In genomic region chr7:157276091-157276561, GRCh38 we compare ENCODE assay signal across 19 cellular contexts.
DNase-seq lines count a peak whose midpoint lies in the region; ATAC-seq, FAIRE-seq and TF ChIP-seq lines count a peak whose summit lies in the region.
"Had no signal": no experiment of that assay in that cellular context is flagged by ENCODE, and none has a peak within 500 bp of the region (broad histone marks: within the 10 kb centered on the region; RNA-seq: fewer than 3 reads in every experiment).

No MANE protein-coding gene starts in this region.

- no peaks in the 10 kb centered on the region for H3K36me3 Mint-ChIP-seq in T-helper 17 cell (ENCODE audit: low read depth)
- H3K36me3 Mint-ChIP-seq: T-cell had no signal

- H3K9ac ChIP-seq in kidney (ENCODE audit: low read length in 2 of 2), result no peak overlapping the region
- H3K9ac ChIP-seq: neural progenitor cell had no signal

- H3K27ac Mint-ChIP-seq in stimulated activated naive CD8-positive, alpha-beta T cell treated with anti-CD3 and anti-CD28 coated beads, Interleukin-15, amount 100 ng/mL, for 72 hours, result peak overlapping the region; percentile 56 to 84
- H3K27ac Mint-ChIP-seq in T-helper 17 cell, result peak overlapping the region; percentile 84
- H3K27ac Mint-ChIP-seq: activated B cell treated with CpG ODN at 0.5 μM for 24 hours, neural progenitor cell, T-cell had no signal

- H3K4me3 Mint-ChIP-seq in stimulated activated naive CD8-positive, alpha-beta T cell treated with anti-CD3 and anti-CD28 coated beads, Interleukin-15, amount 100 ng/mL, for 72 hours, result no peak overlapping the region
- H3K4me3 Mint-ChIP-seq in T-helper 17 cell, result no peak overlapping the region
- H3K4me3 Mint-ChIP-seq: activated B cell treated with CpG ODN at 0.5 μM for 24 hours, neural progenitor cell, T-cell had no signal

- peaks cover 42% of the 10 kb centered on the region for H3K4me1 Mint-ChIP-seq in stimulated activated naive CD8-positive, alpha-beta T cell treated with anti-CD3 and anti-CD28 coated beads, Interleukin-15, amount 100 ng/mL, for 72 hours
- H3K4me1 Mint-ChIP-seq in T-helper 17 cell, result peaks cover 30% of the 10 kb centered on the region

- intact Hi-C loops in kidney (cut with DNase I), result no loop called here

- H3K9me3 ChIP-seq in T-helper 17 cell (ENCODE audit: control insufficient read depth, low read length, poor library complexity, severe bottlenecking), result no peaks in the 10 kb centered on the region
- H3K9me3 ChIP-seq in kidney (ENCODE audit: control insufficient read depth in 1 of 2, low read length in 2 of 2), result no peaks in the 10 kb centered on the region
- H3K9me3 ChIP-seq: testis had no signal

- H3K4me3 ChIP-seq in kidney (ENCODE audit: low read length in 2 of 2), result no peak overlapping the region
- H3K4me3 ChIP-seq: neural progenitor cell, testis had no signal

- TF ChIP-seq CTCF in kidney (IDR thresholded peaks at IDR 0.05; ENCODE audit: borderline replicate concordance, extremely low read depth, insufficient read depth), result no peak

- no peak for FAIRE-seq in kidney (lab: Jason Lieb, UNC)
- FAIRE-seq: frontal cortex, HTR-8/SVneo had no signal

- peaks cover 2 to 4% of the 10 kb centered on the region in 2 donors for H3K36me3 ChIP-seq in kidney (ENCODE audit: control insufficient read depth in 1 of 2, insufficient read depth in 2 of 2, low read length in 2 of 2)
- H3K36me3 ChIP-seq: neural progenitor cell had no signal

- DNase-seq in stimulated activated naive CD8-positive, alpha-beta T cell treated with anti-CD3 and anti-CD28 coated beads, Interleukin-15, amount 100 ng/mL, for 72 hours, result no peak
- DNase-seq in stimulated activated naive CD8-positive, alpha-beta T cell treated with anti-CD3 and anti-CD28 coated beads, Interleukin-15, Interleukin-2, amounts not matched to agents 100 U/mL and 50 U/mL, for 24 hours, result no peak
- no peak for DNase-seq in T-helper 17 cell
- peak; percentile 68 for DNase-seq in kidney
- DNase-seq in NCI-H345 (lab: John Stamatoyannopoulos, UW), result no peak
- no peak for DNase-seq in caudate nucleus (lab: John Stamatoyannopoulos, UW)
- no peak for DNase-seq in middle frontal gyrus (ENCODE audit: extremely low spot score, low spot score)
- DNase-seq: activated B cell treated with CpG ODN at 0.5 μM for 24 hours, COR-L47, midbrain, NCI-H1417, NCI-H524 treated with DMSO at 0.1 percent for 48 hours, testis had no signal

- peaks cover 27% of the 10 kb centered on the region for H3K27me3 Mint-ChIP-seq in stimulated activated naive CD8-positive, alpha-beta T cell treated with anti-CD3 and anti-CD28 coated beads, Interleukin-15, amount 100 ng/mL, for 72 hours
- peaks cover 10% of the 10 kb centered on the region for H3K27me3 Mint-ChIP-seq in T-helper 17 cell

- ATAC-seq in stimulated activated naive CD8-positive, alpha-beta T cell treated with anti-CD3 and anti-CD28 coated beads, Interleukin-15, amount 100 ng/mL, for 72 hours, result peak; percentile 13
- no peak for ATAC-seq in stimulated activated naive CD8-positive, alpha-beta T cell treated with anti-CD3 and anti-CD28 coated beads, Interleukin-15, Interleukin-2, amounts not matched to agents 100 U/mL and 50 U/mL, for 24 hours
- ATAC-seq in T-helper 17 cell (no peak), HG03432 (IDR thresholded peaks at IDR 0.05; ENCODE audit: unreplicated experiment) (no peak)
- ATAC-seq: left lobe of liver had no signal

- peaks cover 5 to 6% of the 10 kb centered on the region in 2 donors for H3K4me1 ChIP-seq in kidney (ENCODE audit: control insufficient read depth in 1 of 2, insufficient read depth in 1 of 2, low read depth in 1 of 2, low read length in 2 of 2)
- H3K4me1 ChIP-seq: neural progenitor cell had no signal

- no peaks in the 10 kb centered on the region for H3K9me3 Mint-ChIP-seq in stimulated activated naive CD8-positive, alpha-beta T cell treated with anti-CD3 and anti-CD28 coated beads, Interleukin-15, amount 100 ng/mL, for 72 hours
- H3K9me3 Mint-ChIP-seq: activated B cell treated with CpG ODN at 0.5 μM for 24 hours, neural progenitor cell, T-cell had no signal

- H3K27ac ChIP-seq in kidney (ENCODE audit: low read depth in 2 of 2, low read length in 2 of 2) (no peak overlapping the region), caudate nucleus (ENCODE audit: low read depth, low read length) (no peak overlapping the region)
- H3K27ac ChIP-seq: neural progenitor cell, testis had no signal
